ENCODE assay signal across 18 cellular contexts in the genomic region with DNA sequence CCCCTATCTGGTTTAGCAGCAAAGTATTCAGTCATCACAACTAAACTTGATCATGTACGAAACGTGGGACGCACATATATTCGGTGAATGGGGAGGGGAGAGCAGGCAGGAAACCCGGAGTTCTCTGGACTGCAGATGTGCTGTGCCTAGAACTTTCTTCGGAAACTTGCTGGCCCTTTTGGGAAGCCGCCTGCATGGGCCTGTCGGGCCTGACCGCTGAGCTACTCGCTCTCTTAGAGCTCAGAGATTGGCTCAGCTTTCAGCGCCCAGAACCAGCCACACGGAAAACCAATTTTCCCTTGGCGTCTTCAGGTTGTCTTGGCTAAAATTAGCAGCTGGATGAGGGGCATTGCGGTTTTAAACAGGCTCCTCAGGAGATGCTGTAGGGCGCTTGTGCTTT. TPM values are rescaled to one million over a fixed set of nuclear protein-coding genes. Genes with fewer than 3 reads are reported as not detected.
DNase-seq lines count a peak whose midpoint lies in the region; ATAC-seq and TF ChIP-seq lines count a peak whose summit lies in the region.
"Had no signal": no experiment of that assay in that cellular context is flagged by ENCODE, and none has a peak within 500 bp of the region (broad histone marks: within the 10 kb centered on the region; RNA-seq: fewer than 3 reads in every experiment).

No MANE protein-coding gene starts in this region.

- BruUV-seq in MCF 10A (replicated peaks; lab: Mats Ljungman, UMichigan), result no TSS peak

- H3K9me3 ChIP-seq in breast epithelium (no peaks in the 10 kb centered on the region), adrenal gland (replicated peaks in 1 of 3) (no peaks in the 10 kb centered on the region), mesenchymal stem cell (ENCODE audit: control insufficient read depth, low read length) (no peaks in the 10 kb centered on the region), transverse colon (no peaks in the 10 kb centered on the region)

- H3K18ac ChIP-seq in mesenchymal stem cell (ENCODE audit: low read depth in 1 of 2, low read length in 2 of 2), result no peak overlapping the region

- TF ChIP-seq POLR2A in breast epithelium (IDR thresholded peaks at IDR 0.05), result no peak
- TF ChIP-seq POLR2A in adrenal gland (IDR thresholded peaks at IDR 0.05), result no peak
- no peak for TF ChIP-seq POLR2A in transverse colon (IDR thresholded peaks at IDR 0.05)

- in situ Hi-C loops in transverse colon (cut with MboI; ENCODE audit: low pct_ligation_motif_present in 1 of 4, low pct_unique_long_range_greater_than_20kb in 1 of 4, low sequenced_read_pairs in 3 of 4), result loop anchor here in 3 of 4 donors (5.0 to 10.0 kb wide), 2 partner anchors 216 to 218 kb away; no protein-coding TSS in a partner anchor

- H3K4me1 Mint-ChIP-seq in MCF 10A (ENCODE audit: insufficient read depth, unreplicated experiment), result no peaks in the 10 kb centered on the region

- no peak overlapping the region for H3K27ac Mint-ChIP-seq in MCF 10A (ENCODE audit: low read depth, unreplicated experiment)
- H3K27ac Mint-ChIP-seq: activated CD4-positive, alpha-beta T cell treated with anti-CD3 and anti-CD28 coated beads for 36 hours; activated T-helper 2 cell treated with anti-CD3 and anti-CD28 coated beads, Interferon-gamma antibody, Interleukin-2, Interleukin-4, amounts not matched to agents 10 μg/mL and 5 μg/mL and 100 μg/mL, durations not matched to agents 14 hours and 24 hours and 36 hours; CD4-positive, alpha-beta memory T cell; GM23338 had no signal

- no peak overlapping the region for H3K23ac ChIP-seq in mesenchymal stem cell (ENCODE audit: low read length in 2 of 2)

- peak overlapping the region; percentile 86 for H3K9ac ChIP-seq in mesenchymal stem cell (ENCODE audit: low read length)

- no peaks in the 10 kb centered on the region for H3K27me3 Mint-ChIP-seq in MCF 10A (ENCODE audit: insufficient read depth, unreplicated experiment)
- H3K27me3 Mint-ChIP-seq: activated CD4-positive, alpha-beta T cell treated with anti-CD3 and anti-CD28 coated beads for 36 hours; CD4-positive, alpha-beta memory T cell had no signal

- no peak overlapping the region for H3K4me3 Mint-ChIP-seq in MCF 10A (ENCODE audit: unreplicated experiment)
- H3K4me3 Mint-ChIP-seq: activated CD4-positive, alpha-beta T cell treated with anti-CD3 and anti-CD28 coated beads for 36 hours; CD4-positive, alpha-beta memory T cell; GM23338 had no signal

- H2BK12ac ChIP-seq in mesenchymal stem cell (ENCODE audit: low read length in 2 of 2), result no peak overlapping the region

- POLR2A ChIA-PET in MCF 10A (lab: Yijun Ruan, JAX), result interaction anchor here (0.5 to 3.1 kb wide), 6 partner anchors 9 to 361 kb away, joined by 3 to 10 read pairs (median 4); no protein-coding TSS in a partner anchor

- no peaks in the 10 kb centered on the region for H3K9me3 Mint-ChIP-seq in MCF 10A (ENCODE audit: unreplicated experiment)
- H3K9me3 Mint-ChIP-seq: activated T-helper 2 cell treated with anti-CD3 and anti-CD28 coated beads, Interferon-gamma antibody, Interleukin-2, Interleukin-4, amounts not matched to agents 10 μg/mL and 5 μg/mL and 100 μg/mL, durations not matched to agents 14 hours and 24 hours and 36 hours; CD4-positive, alpha-beta memory T cell; GM23338 had no signal

- WGBS in adrenal gland, 4 donors, result 88 to 93% (median 92%) methylated on average over 15 of the region's 15 CpGs
- 95% methylated on average over 15 of the region's 15 CpGs for WGBS in mesenchymal stem cell
- 90% methylated on average over 15 of the region's 15 CpGs; no CpG with 5 or more reads in 1 of the 2 donors for WGBS in transverse colon (ENCODE audit: low coverage in 1 of 2), 2 donors

- no peak overlapping the region for H2AK5ac ChIP-seq in mesenchymal stem cell (ENCODE audit: low read length, severe bottlenecking)

- TF ChIP-seq EP300 in transverse colon (IDR thresholded peaks at IDR 0.05; ENCODE audit: low read depth), result no peak

- peaks cover 48% of the 10 kb centered on the region for H3K36me3 Mint-ChIP-seq in MCF 10A (ENCODE audit: insufficient read depth, unreplicated experiment)

- H4K8ac ChIP-seq in mesenchymal stem cell (ENCODE audit: low read length), result no peak overlapping the region

- H3K79me1 ChIP-seq in mesenchymal stem cell (replicated peaks; ENCODE audit: low read length, poor library complexity, severe bottlenecking), result peaks cover 25% of the 10 kb centered on the region

- no peak overlapping the region for H2AFZ ChIP-seq in mesenchymal stem cell (ENCODE audit: low read depth, low read length)
- H2AFZ ChIP-seq: GM23338 had no signal

- intact Hi-C loops in breast epithelium (cut with DNase I; ENCODE audit: low total_unique reads), result no loop called here
- intact Hi-C loops in MCF 10A (cut with micrococcal nuclease), result loop anchor here (5.0 kb wide), 1 partner anchor 114 kb away; no protein-coding TSS in a partner anchor
- intact Hi-C loops in adrenal gland (cut with DNase I), result loop anchor here in 1 of 2 donors (5.0 kb wide), 1 partner anchor 216 kb away; no protein-coding TSS in a partner anchor
- intact Hi-C loops in transverse colon (cut with DNase I; ENCODE audit: low total_unique reads), result loop anchor here (5.0 kb wide), 1 partner anchor 221 kb away; no protein-coding TSS in a partner anchor

- TF ChIP-seq CTCF in breast epithelium (IDR thresholded peaks at IDR 0.05), result no peak
- TF ChIP-seq CTCF in MCF 10A (IDR thresholded peaks at IDR 0.05; ENCODE audit: unreplicated experiment), result no peak
- no peak for TF ChIP-seq CTCF in adrenal gland (IDR thresholded peaks at IDR 0.05)
- TF ChIP-seq CTCF in transverse colon (IDR thresholded peaks at IDR 0.05), result no peak

- H3K4me1 ChIP-seq in breast epithelium, result peaks cover 0 to 5% of the 10 kb centered on the region in 2 donors
- peaks cover 0 to 16% of the 10 kb centered on the region in 2 donors for H3K4me1 ChIP-seq in adrenal gland (replicated peaks in 1 of 2)
- H3K4me1 ChIP-seq in mesenchymal stem cell (ENCODE audit: control insufficient read depth, insufficient read depth, low read depth, low read length), result peaks cover 12% of the 10 kb centered on the region
- H3K4me1 ChIP-seq in transverse colon, result peaks cover 0 to 23% (median 13%) of the 10 kb centered on the region in 4 donors

- no peak overlapping the region for H2BK120ac ChIP-seq in mesenchymal stem cell (ENCODE audit: low read depth, low read length)

- H2BK15ac ChIP-seq in mesenchymal stem cell (ENCODE audit: low read depth, poor library complexity, severe bottlenecking), result no peak overlapping the region

- CTCF ChIA-PET in MCF 10A (lab: Yijun Ruan, JAX), result interaction anchor here (0.6 to 8.5 kb wide), 8 partner anchors 13 to 738 kb away, joined by 3 to 137 read pairs (median 4); no protein-coding TSS in a partner anchor

- H3K4me2 ChIP-seq in mesenchymal stem cell (ENCODE audit: low read length, poor library complexity, severe bottlenecking), result no peak overlapping the region
- H3K4me2 ChIP-seq: GM23338 had no signal

- H3K14ac ChIP-seq in mesenchymal stem cell (ENCODE audit: low read length in 2 of 2), result no peak overlapping the region

- H4K91ac ChIP-seq in mesenchymal stem cell (ENCODE audit: low read length), result no peak overlapping the region

- DNase-seq in breast epithelium (ENCODE audit: low spot score in 2 of 2), result no peak
- DNase-seq in MCF 10A (ENCODE audit: unreplicated experiment), result no peak
- DNase-seq in adrenal gland, result peak in 1 of 7 donors; percentile 31
- no peak for DNase-seq in mesenchymal stem cell
- no peak for DNase-seq in transverse colon
- no peak for DNase-seq in NCI-H1092 (lab: John Stamatoyannopoulos, UW)
- DNase-seq in LoVo (ENCODE audit: low spot score), result no peak
- DNase-seq: activated CD4-positive, alpha-beta T cell treated with anti-CD3 and anti-CD28 coated beads for 36 hours; CD4-positive, alpha-beta memory T cell; DMS79; kidney glomerular epithelial cell; NCI-H187 treated with DMSO at 0.1 percent for 48 hours; NCI-H446 treated with DMSO at 0.1 percent for 48 hours; stimulated activated CD4-positive, alpha-beta T cell treated with anti-CD3 and anti-CD28 coated beads, Interleukin-1b, Interleukin-23, amount 100 ng/mL, for 48 hours had no signal

- no peak overlapping the region for H3K4me3 ChIP-seq in breast epithelium
- H3K4me3 ChIP-seq in adrenal gland, result no peak overlapping the region
- no peak overlapping the region for H3K4me3 ChIP-seq in mesenchymal stem cell (ENCODE audit: insufficient read depth in 1 of 2, low read depth in 1 of 2, low read length in 2 of 2)
- no peak overlapping the region for H3K4me3 ChIP-seq in transverse colon
- H3K4me3 ChIP-seq: GM23338 had no signal

- H3K27ac ChIP-seq in breast epithelium (peak overlapping the region; percentile 25 to 50), adrenal gland (peak overlapping the region in 4 of 5 donors; percentile 8 to 62 (median 36)), mesenchymal stem cell (ENCODE audit: low read length, poor library complexity, severe bottlenecking) (no peak overlapping the region), transverse colon (peak overlapping the region in 3 of 4 donors; percentile 44 to 55 (median 49))
- H3K27ac ChIP-seq: 22Rv1 had no signal

- ATAC-seq in GM19397 (IDR thresholded peaks at IDR 0.05; ENCODE audit: unreplicated experiment), result no peak
- ATAC-seq: activated CD4-positive, alpha-beta T cell treated with anti-CD3 and anti-CD28 coated beads for 36 hours; GM23338 had no signal

- H3K27me3 ChIP-seq in breast epithelium (no peaks in the 10 kb centered on the region), adrenal gland (no peaks in the 10 kb centered on the region), mesenchymal stem cell (ENCODE audit: control insufficient read depth in 1 of 2, insufficient read depth in 1 of 2, low read length in 2 of 2) (peaks cover 0 to 6% of the 10 kb centered on the region in 2 experiments), transverse colon (no peaks in the 10 kb centered on the region)

- H3K4ac ChIP-seq in mesenchymal stem cell (ENCODE audit: low read depth in 1 of 2, low read length in 2 of 2), result no peak overlapping the region

- no peaks in the 10 kb centered on the region for H3K36me3 ChIP-seq in breast epithelium
- peaks cover 0 to 45% of the 10 kb centered on the region in 2 donors for H3K36me3 ChIP-seq in adrenal gland (replicated peaks in 1 of 2)
- peaks cover 45 to 49% of the 10 kb centered on the region in 2 experiments for H3K36me3 ChIP-seq in mesenchymal stem cell (ENCODE audit: control insufficient read depth in 1 of 2, insufficient read depth in 2 of 2, low read depth in 1 of 2, low read length in 2 of 2)
- H3K36me3 ChIP-seq in transverse colon, result peaks cover 0 to 29% (median 15%) of the 10 kb centered on the region in 4 donors

- H2BK5ac ChIP-seq in mesenchymal stem cell (ENCODE audit: low read depth, low read length, poor library complexity, severe bottlenecking), result no peak overlapping the region

RNA-seq across cellular contexts. Expression of gene ZDHHC7, which starts 38.1 kb away (rescaled TPM):
- total RNA-seq in breast epithelium (10 to 100 TPM; 38.7 to 69.6 (median 41.1) TPM), MCF 10A (2022) (46.3 and 54.5 TPM in 2 replicates), adrenal gland (10 to 100 TPM; 39.7 to 74.6 (median 47.2) TPM), transverse colon (100 to 1,000 TPM; 100 to 940 (median 120) TPM)
- 10 to 100 TPM; 22.5 to 34.8 (median 24.4) TPM for polyA plus RNA-seq in adrenal gland
- polyA plus RNA-seq in mesenchymal stem cell (2013, experiment 1 of 2), result 64.9 TPM
- 65.2 TPM for polyA plus RNA-seq in mesenchymal stem cell (2013, experiment 2 of 2)

RNA-seq across cellular contexts. Expression of gene KIAA0513, which starts 54.4 kb away (rescaled TPM):
- total RNA-seq in breast epithelium, result 10 to 100 TPM in 2 of 3 donors, 1 to 10 TPM in 1; 7.6 to 16.2 (median 10.8) TPM
- total RNA-seq in MCF 10A (2022), result 4.2 and 4.9 TPM in 2 replicates
- total RNA-seq in adrenal gland, result 10 to 100 TPM; 13.7 to 36.7 (median 22.8) TPM
- 10 to 100 TPM in 1 of 3 donors, 1 to 10 TPM in 2; 8.6 to 12.2 (median 9.5) TPM for polyA plus RNA-seq in adrenal gland
- polyA plus RNA-seq in mesenchymal stem cell (2013, experiment 1 of 2), result 8.5 TPM
- polyA plus RNA-seq in mesenchymal stem cell (2013, experiment 2 of 2), result 8.0 TPM
- total RNA-seq in transverse colon, result 10 to 100 TPM; 18.5 to 41.3 (median 34.5) TPM
